30 cellular contexts compared by ENCODE assay signal in genomic region chr20:64139200-64140081, GRCh38. TPM values are rescaled to one million over a fixed set of nuclear protein-coding genes. Genes with fewer than 3 reads are reported as not detected.
DNase-seq lines count a peak whose midpoint lies in the region; ATAC-seq, FAIRE-seq and TF ChIP-seq lines count a peak whose summit lies in the region.
"Had no signal": no experiment of that assay in that cellular context is flagged by ENCODE, and none has a peak within 500 bp of the region (broad histone marks: within the 10 kb centered on the region; RNA-seq: fewer than 3 reads in every experiment).

No MANE protein-coding gene starts in this region.

- no peak overlapping the region for H3K23ac ChIP-seq in neuronal stem cell (ENCODE audit: low read depth, low read length, poor library complexity)

- 51% methylated on average over 17 of the region's 21 CpGs for WGBS in SK-N-SH (ENCODE audit: low lambda C conversion rate)
- no CpG with 5 or more reads among the region's 21 CpGs for WGBS in neuronal stem cell (ENCODE audit: extremely low coverage in 2 of 2, insufficient read length in 2 of 2, insufficient replicate concordance in 1 of 2), 2 donors

- H3K36me3 ChIP-seq in SK-N-SH (replicated peaks in 1 of 2; ENCODE audit: control insufficient read depth in 1 of 2, insufficient read depth in 2 of 2, low read length in 1 of 2), result no peaks in the 10 kb centered on the region
- no peaks in the 10 kb centered on the region for H3K36me3 ChIP-seq in iPS-20b (ENCODE audit: insufficient read depth, low read depth, low read length)
- no peaks in the 10 kb centered on the region for H3K36me3 ChIP-seq in neuronal stem cell (replicated peaks in 1 of 2; ENCODE audit: control insufficient read depth in 2 of 2, insufficient read depth in 2 of 2, low read length in 2 of 2)
- H3K36me3 ChIP-seq: right lobe of liver, tibial artery had no signal

- H4K8ac ChIP-seq in neuronal stem cell (ENCODE audit: low read depth, low read length), result no peak overlapping the region

- H3F3A ChIP-seq in SK-N-SH (replicated peaks; ENCODE audit: insufficient read depth), result no peaks in the 10 kb centered on the region

- no peaks in the 10 kb centered on the region; a peak in 1 of 4 replicates for H3K4me1 ChIP-seq in SK-N-SH (ENCODE audit: control insufficient read depth in 1 of 2, insufficient read depth in 2 of 2, low read depth in 1 of 2, low read length in 1 of 2)
- peaks cover 2% of the 10 kb centered on the region; the same call in 1 of the 2 replicates for H3K4me1 ChIP-seq in iPS-20b (ENCODE audit: insufficient read depth, low read length)
- peaks cover 9 to 26% of the 10 kb centered on the region in 2 donors for H3K4me1 ChIP-seq in neuronal stem cell (ENCODE audit: control insufficient read depth in 2 of 2, insufficient read depth in 1 of 2, low read depth in 1 of 2, low read length in 2 of 2)
- H3K4me1 ChIP-seq: parathyroid adenoma, right lobe of liver, tibial artery had no signal

- H2BK120ac ChIP-seq in neuronal stem cell (ENCODE audit: low read depth, low read length), result no peak overlapping the region

- no peaks in the 10 kb centered on the region for H3K27me3 ChIP-seq in SK-N-SH (ENCODE audit: insufficient read depth)
- no peaks in the 10 kb centered on the region for H3K27me3 ChIP-seq in iPS-20b (ENCODE audit: insufficient read depth, low read length)
- H3K27me3 ChIP-seq in neuronal stem cell (ENCODE audit: control insufficient read depth in 3 of 3, insufficient read depth in 3 of 3, low read depth in 1 of 3, low read length in 3 of 3), result no peaks in the 10 kb centered on the region
- H3K27me3 ChIP-seq: right lobe of liver had no signal

- ATAC-seq in SK-N-SH treated with all-trans-retinoic acid at 6 μM for 48 hours (no peak), HG02885 (IDR thresholded peaks at IDR 0.05; ENCODE audit: poor library complexity, unreplicated experiment) (no peak)
- ATAC-seq in activated T-cell treated with anti-CD3 and anti-CD28 coated beads, Interleukin-2, amount 50 U/mL, for 72 hours (replicated peaks in 1 of 2), result no peak

- H3K9me3 Mint-ChIP-seq in activated T-cell treated with anti-CD3 and anti-CD28 coated beads, Interleukin-2, amount 50 U/mL, for 72 hours, result peaks cover 3 to 7% of the 10 kb centered on the region in 2 donors

- FAIRE-seq in D721Med (lab: Jason Lieb, UNC), result no peak
- FAIRE-seq in GM12891 (lab: Jason Lieb, UNC), result no peak
- FAIRE-seq: endometrium, GM19239 had no signal

- H3K4me3 Mint-ChIP-seq in activated T-cell treated with anti-CD3 and anti-CD28 coated beads, Interleukin-2, amount 50 U/mL, for 72 hours, result no peak overlapping the region
- H3K4me3 Mint-ChIP-seq: activated CD4-positive, alpha-beta memory T cell treated with anti-CD3 and anti-CD28 coated beads for 36 hours; CD4-positive, alpha-beta T cell; stimulated activated naive CD8-positive, alpha-beta T cell treated with anti-CD3 and anti-CD28 coated beads, Interleukin-15, Interleukin-2, amounts not matched to agents 100 ng/mL and 50 ng/mL, for 24 hours had no signal

- H3K14ac ChIP-seq in neuronal stem cell (ENCODE audit: low read length), result peak overlapping the region; percentile 32

- H2BK12ac ChIP-seq in neuronal stem cell (ENCODE audit: low read length), result peak overlapping the region; percentile 4

- no peaks in the 10 kb centered on the region for H3K9me3 ChIP-seq in SK-N-SH
- H3K9me3 ChIP-seq in iPS-20b (ENCODE audit: insufficient read depth, low read depth, low read length), result peaks cover 9% of the 10 kb centered on the region
- H3K9me3 ChIP-seq in neuronal stem cell (replicated peaks in 1 of 2; ENCODE audit: control insufficient read depth in 2 of 2, insufficient read depth in 1 of 2, low read depth in 1 of 2, low read length in 2 of 2), result peaks cover 0 to 3% of the 10 kb centered on the region in 2 donors
- H3K9me3 ChIP-seq: right lobe of liver, tibial artery had no signal

- H3K4me1 Mint-ChIP-seq in activated T-cell treated with anti-CD3 and anti-CD28 coated beads, Interleukin-2, amount 50 U/mL, for 72 hours (ENCODE audit: low read depth), result no peaks in the 10 kb centered on the region

- TF ChIP-seq CTCF in SK-N-SH (IDR thresholded peaks at IDR 0.05) (no peak), D721Med (IDR thresholded peaks at IDR 0.05; ENCODE audit: insufficient read depth, missing control alignments) (no peak)

- POLR2A ChIA-PET in SK-N-SH (lab: Yijun Ruan, JAX), result no interaction called here

- no peaks in the 10 kb centered on the region for H4K20me1 ChIP-seq in SK-N-SH (ENCODE audit: insufficient read depth)

- H3K4ac ChIP-seq in neuronal stem cell (ENCODE audit: low read length), result no peak overlapping the region

- no peaks in the 10 kb centered on the region for H3K79me2 ChIP-seq in SK-N-SH (ENCODE audit: insufficient read depth)

- H2AFZ ChIP-seq in SK-N-SH (ENCODE audit: low read depth), result no peak overlapping the region
- H2AFZ ChIP-seq in neuronal stem cell (ENCODE audit: low read length), result peak overlapping the region; percentile 69
- H2AFZ ChIP-seq: parathyroid adenoma had no signal

- H3K27me3 Mint-ChIP-seq in activated T-cell treated with anti-CD3 and anti-CD28 coated beads, Interleukin-2, amount 50 U/mL, for 72 hours (ENCODE audit: low read depth), result peaks cover 16% of the 10 kb centered on the region
- H3K27me3 Mint-ChIP-seq: stimulated activated naive CD8-positive, alpha-beta T cell treated with anti-CD3 and anti-CD28 coated beads, Interleukin-15, Interleukin-2, amounts not matched to agents 100 ng/mL and 50 ng/mL, for 24 hours had no signal

- no peak for TF ChIP-seq EP300 in SK-N-SH (IDR thresholded peaks at IDR 0.05; ENCODE audit: borderline replicate concordance in 1 of 2, low read depth in 1 of 2, low read length in 1 of 2)

- H3K4me3 ChIP-seq in SK-N-SH (ENCODE audit: low read depth in 2 of 2, low read length in 1 of 2), result no peak overlapping the region
- no peak overlapping the region for H3K4me3 ChIP-seq in iPS-20b (ENCODE audit: low read length)
- H3K4me3 ChIP-seq in neuronal stem cell (ENCODE audit: low read length in 2 of 2), result peak overlapping the region in 1 of 2 donors; percentile 3
- H3K4me3 ChIP-seq: right lobe of liver, tibial artery had no signal

- H3K27ac ChIP-seq in SK-N-SH (ENCODE audit: low read depth in 2 of 2, low read length in 1 of 2) (no peak overlapping the region), iPS-20b (ENCODE audit: low read length) (no peak overlapping the region), neuronal stem cell (replicated peaks; ENCODE audit: low read length) (peak overlapping the region; percentile 42)
- H3K27ac ChIP-seq: 22Rv1, parathyroid adenoma, right lobe of liver, RWPE1, tibial artery had no signal

- CTCF ChIA-PET in SK-N-SH (lab: Yijun Ruan, JAX), result interaction anchor here (0.7 to 1.7 kb wide), 2 partner anchors 18 to 19 kb away, joined by 4 to 8 read pairs; no protein-coding TSS in a partner anchor

- DNase-seq in SK-N-SH (peak; percentile 25), D721Med (ENCODE audit: insufficient read length, low spot score) (peak; percentile 10), neuronal stem cell (ENCODE audit: low spot score) (no peak), GM12891 (ENCODE audit: insufficient read length, low spot score) (no peak)
- DNase-seq in activated T-cell treated with anti-CD3 and anti-CD28 coated beads, Interleukin-2, amount 50 U/mL, for 72 hours, result no peak
- DNase-seq: activated CD4-positive, alpha-beta memory T cell treated with anti-CD3 and anti-CD28 coated beads for 36 hours; activated CD4-positive, CD25-positive, alpha-beta regulatory T cell; activated gamma-delta T cell treated with Interleukin-2 at 50 U/mL for 16 hours; amygdala; CD4-positive, alpha-beta T cell; cortex of kidney; DMS 273 treated with DMSO at 0.1 percent for 48 hours; mesendoderm; NCI-H1105 treated with DMSO at 0.1 percent for 48 hours; NCI-H2029; NCI-H2227 treated with DMSO at 0.1 percent for 48 hours; NCI-H748 treated with DMSO at 0.1 percent for 48 hours; stimulated activated CD4-positive, alpha-beta T cell treated with anti-CD3 and anti-CD28 coated beads, Interleukin-15, amount 100 ng/mL, for 24 hours had no signal

- TF ChIP-seq POLR2A in GM12891 (IDR thresholded peaks at IDR 0.05; ENCODE audit: low read depth, low read length), result no peak

- no peak overlapping the region for H3K27ac Mint-ChIP-seq in activated T-cell treated with anti-CD3 and anti-CD28 coated beads, Interleukin-2, amount 50 U/mL, for 72 hours
- H3K27ac Mint-ChIP-seq: activated CD4-positive, alpha-beta memory T cell treated with anti-CD3 and anti-CD28 coated beads for 36 hours; CD4-positive, alpha-beta T cell had no signal

- H3K9ac ChIP-seq in SK-N-SH (no peak overlapping the region), iPS-20b (ENCODE audit: low read depth, low read length) (0 out of 2 replicates have a peak overlapping the region, but pooled peaks have one; percentile 11), neuronal stem cell (ENCODE audit: low read depth, low read length, poor library complexity) (peak overlapping the region; percentile 38)
- H3K9ac ChIP-seq: parathyroid adenoma had no signal

- peaks cover 4% of the 10 kb centered on the region for H3K79me1 ChIP-seq in neuronal stem cell (ENCODE audit: low read depth, low read length)

- H4K91ac ChIP-seq in neuronal stem cell (ENCODE audit: low read depth, low read length, poor library complexity), result peak overlapping the region; percentile 17

- peak overlapping the region; percentile 82 for H2AK5ac ChIP-seq in neuronal stem cell (ENCODE audit: low read depth, low read length)

- H3K4me2 ChIP-seq in SK-N-SH (no peak overlapping the region), neuronal stem cell (ENCODE audit: insufficient read depth, low read length, poor library complexity, severe bottlenecking) (no peak overlapping the region)

- H3K36me3 Mint-ChIP-seq in activated T-cell treated with anti-CD3 and anti-CD28 coated beads, Interleukin-2, amount 50 U/mL, for 72 hours (ENCODE audit: insufficient read depth in 2 of 2), result peaks cover 4 to 6% of the 10 kb centered on the region in 2 donors

- TF ChIP-seq RAD21 in SK-N-SH (IDR thresholded peaks at IDR 0.05; ENCODE audit: low read length), result no peak

- peak overlapping the region; percentile 89 for H3K18ac ChIP-seq in neuronal stem cell (ENCODE audit: low read length)

- no peaks in the 10 kb centered on the region for H3K9me2 ChIP-seq in SK-N-SH

- H2BK15ac ChIP-seq in neuronal stem cell (ENCODE audit: low read length), result peak overlapping the region; percentile 52

- H2BK5ac ChIP-seq in neuronal stem cell (ENCODE audit: low read length), result no peak overlapping the region

RNA-seq across cellular contexts. Expression of gene MYT1, which starts 24.8 kb away (rescaled TPM):
- 0.10 and 0.23 TPM in 2 replicates for polyA plus RNA-seq in SK-N-SH (2012; rRNA removed)
- 0.08 and 0.41 TPM in 2 replicates for polyA plus RNA-seq in SK-N-SH (2012; cell fraction: cytosol; rRNA removed)
- 0.31 and 0.52 TPM in 2 replicates for polyA plus RNA-seq in SK-N-SH (2012; cell fraction: nucleus; rRNA removed)
- polyA plus RNA-seq in neuronal stem cell (2013, experiment 1 of 2), result 3.1 TPM
- polyA plus RNA-seq in neuronal stem cell (2013, experiment 2 of 2), result 3.2 TPM
- total RNA-seq in activated T-cell treated with anti-CD3 and anti-CD28 coated beads, Interleukin-2, amount 50 U/mL, for 72 hours, result under 1 TPM; 0.12 to 0.23 TPM
- polyA plus RNA-seq in GM12891 (2012; ENCODE audit: low read depth, missing spikeins), result 0.44 TPM
- total RNA-seq: activated CD4-positive, alpha-beta memory T cell treated with anti-CD3 and anti-CD28 coated beads for 36 hours; MCF 10A had no signal

RNA-seq across cellular contexts. Expression of gene NPBWR2, which starts 32.1 kb away (rescaled TPM):
- polyA plus RNA-seq in SK-N-SH (2012; rRNA removed), result not detected in 2 replicates
- not detected in 2 replicates for polyA plus RNA-seq in SK-N-SH (2012; cell fraction: cytosol; rRNA removed)
- not detected in 2 replicates for polyA plus RNA-seq in SK-N-SH (2012; cell fraction: nucleus; rRNA removed)
- not detected for polyA plus RNA-seq in neuronal stem cell (2013, experiment 1 of 2)
- not detected for polyA plus RNA-seq in neuronal stem cell (2013, experiment 2 of 2)
- total RNA-seq in activated T-cell treated with anti-CD3 and anti-CD28 coated beads, Interleukin-2, amount 50 U/mL, for 72 hours, result not detected
- not detected for polyA plus RNA-seq in GM12891 (2012; ENCODE audit: low read depth, missing spikeins)
- total RNA-seq: activated CD4-positive, alpha-beta memory T cell treated with anti-CD3 and anti-CD28 coated beads for 36 hours; MCF 10A; right lobe of liver had no signal

RNA-seq across cellular contexts. Expression of gene LKAAEAR1, which starts 55.2 kb away (rescaled TPM):
- polyA plus RNA-seq in SK-N-SH (2012; rRNA removed), result 0.37 and 0.71 TPM in 2 replicates
- 0.33 and 0.55 TPM in 2 replicates for polyA plus RNA-seq in SK-N-SH (2012; cell fraction: cytosol; rRNA removed)
- 0.37 and 1.2 TPM in 2 replicates for polyA plus RNA-seq in SK-N-SH (2012; cell fraction: nucleus; rRNA removed)
- 0.10 TPM for polyA plus RNA-seq in neuronal stem cell (2013, experiment 1 of 2)
- polyA plus RNA-seq in neuronal stem cell (2013, experiment 2 of 2), result 0.08 TPM
- total RNA-seq in activated T-cell treated with anti-CD3 and anti-CD28 coated beads, Interleukin-2, amount 50 U/mL, for 72 hours, result under 1 TPM in 1 of 2 donors, not detected in 1; 0.29 TPM
- polyA plus RNA-seq in GM12891 (2012; ENCODE audit: low read depth, missing spikeins), result not detected
- total RNA-seq: activated CD4-positive, alpha-beta memory T cell treated with anti-CD3 and anti-CD28 coated beads for 36 hours; MCF 10A; right lobe of liver had no signal

RNA-seq across cellular contexts. Expression of gene OPRL1, which starts 59.6 kb away (rescaled TPM):
- polyA plus RNA-seq in SK-N-SH (2012; rRNA removed), result 1.7 and 1.8 TPM in 2 replicates
- polyA plus RNA-seq in SK-N-SH (2012; cell fraction: cytosol; rRNA removed), result 0.77 and 1.3 TPM in 2 replicates
- polyA plus RNA-seq in SK-N-SH (2012; cell fraction: nucleus; rRNA removed), result 3.2 and 3.8 TPM in 2 replicates
- polyA plus RNA-seq in neuronal stem cell (2013, experiment 1 of 2), result 2.6 TPM
- 2.5 TPM for polyA plus RNA-seq in neuronal stem cell (2013, experiment 2 of 2)
- total RNA-seq in activated T-cell treated with anti-CD3 and anti-CD28 coated beads, Interleukin-2, amount 50 U/mL, for 72 hours, result 1 to 10 TPM; 1.3 to 1.7 TPM
- polyA plus RNA-seq in GM12891 (2012; ENCODE audit: low read depth, missing spikeins), result 0.68 TPM

Comparison
In these comparisons a context has a peak if more than half of its experiments do, and no peak if none do; other contexts are left out.
1. DNase-seq: peak in SK-N-SH (single experiment) and D721Med (single experiment); none in neuronal stem cell (single experiment), activated T-cell treated with anti-CD3 and anti-CD28 coated beads, Interleukin-2, amount 50 U/mL, for 72 hours (0 of 2) and GM12891 (single experiment).